In genomic region chr2:16114836-16115235, GRCh38 we compare ENCODE assay signal across 19 cellular contexts.
"Had no signal": no experiment of that assay in that cellular context is flagged by ENCODE, and none has a peak within 500 bp of the region (broad histone marks: within the 10 kb centered on the region; RNA-seq: fewer than 3 reads in every experiment).

No MANE protein-coding gene starts in this region.

- H3K4me2 ChIP-seq: smooth muscle cell had no signal

- H3K9me3 Mint-ChIP-seq: activated naive CD8-positive, alpha-beta T cell treated with anti-CD3 and anti-CD28 coated beads, Interleukin-2, amount 10 ng/mL, durations not matched to agents 7 days and 5 days; activated T-helper 1 cell treated with anti-CD3 and anti-CD28 coated beads, Interleukin-12 subunit alpha, Interleukin-12 subunit beta, Interleukin-2, Interleukin-4 antibody, amounts not matched to agents 30 ng/mL and 10 ng/mL and 1 ng/mL, durations not matched to agents 14 hours and 24 hours and 36 hours; natural killer cell had no signal

- H3K27ac ChIP-seq: coronary artery, esophagus squamous epithelium, right atrium auricular region, suprapubic skin, upper lobe of left lung had no signal

- H3K27me3 ChIP-seq: esophagus squamous epithelium, right atrium auricular region, suprapubic skin, upper lobe of left lung had no signal

- H3K9me3 ChIP-seq: esophagus squamous epithelium, right atrium auricular region, suprapubic skin, upper lobe of left lung had no signal

- H3K36me3 ChIP-seq: esophagus squamous epithelium, right atrium auricular region, suprapubic skin, upper lobe of left lung had no signal

- H3K4me1 Mint-ChIP-seq: activated naive CD8-positive, alpha-beta T cell treated with anti-CD3 and anti-CD28 coated beads, Interleukin-2, amount 10 ng/mL, durations not matched to agents 7 days and 5 days; brain; natural killer cell had no signal

- ATAC-seq: activated CD4-positive, CD25-positive, alpha-beta regulatory T cell treated with anti-CD3 and anti-CD28 coated beads, Interleukin-2, amount 50 U/mL, for 24 hours; natural killer cell; stimulated activated naive CD8-positive, alpha-beta T cell treated with anti-CD3 and anti-CD28 coated beads, Interleukin-15, Interleukin-2, amounts not matched to agents 100 U/mL and 50 U/mL, for 24 hours had no signal

- H3K36me3 Mint-ChIP-seq: activated naive CD8-positive, alpha-beta T cell treated with anti-CD3 and anti-CD28 coated beads, Interleukin-2, amount 10 ng/mL, durations not matched to agents 7 days and 5 days; brain; natural killer cell had no signal

- DNase-seq: activated CD4-positive, alpha-beta T cell treated with anti-CD3 and anti-CD28 coated beads, Interleukin-2, amount 50 U/mL, for 1 hour; activated CD8-positive, alpha-beta memory T cell treated with anti-CD3 and anti-CD28 coated beads for 24 hours; activated naive CD4-positive, alpha-beta T cell; activated naive CD8-positive, alpha-beta T cell treated with anti-CD3 and anti-CD28 coated beads, Interleukin-2, amount 10 ng/mL, durations not matched to agents 7 days and 5 days; central memory CD4-positive, alpha-beta T cell; esophagus squamous epithelium; kidney glomerular epithelial cell; natural killer cell; occipital lobe; stimulated activated naive CD8-positive, alpha-beta T cell treated with anti-CD3 and anti-CD28 coated beads, Interleukin-15, Interleukin-2, amounts not matched to agents 100 U/mL and 50 U/mL, for 24 hours; upper lobe of left lung had no signal

- H3K4me3 Mint-ChIP-seq: activated naive CD8-positive, alpha-beta T cell treated with anti-CD3 and anti-CD28 coated beads, Interleukin-2, amount 10 ng/mL, durations not matched to agents 7 days and 5 days; activated T-helper 1 cell treated with anti-CD3 and anti-CD28 coated beads, Interleukin-12 subunit alpha, Interleukin-12 subunit beta, Interleukin-2, Interleukin-4 antibody, amounts not matched to agents 30 ng/mL and 10 ng/mL and 1 ng/mL, durations not matched to agents 14 hours and 24 hours and 36 hours; natural killer cell had no signal

- H3K4me1 ChIP-seq: esophagus squamous epithelium, right atrium auricular region, suprapubic skin, upper lobe of left lung had no signal

- H3K27me3 Mint-ChIP-seq: activated naive CD8-positive, alpha-beta T cell treated with anti-CD3 and anti-CD28 coated beads, Interleukin-2, amount 10 ng/mL, durations not matched to agents 7 days and 5 days had no signal

- H3K4me3 ChIP-seq: coronary artery, esophagus squamous epithelium, lung, right atrium auricular region, smooth muscle cell, suprapubic skin, upper lobe of left lung had no signal

- H3K27ac Mint-ChIP-seq: activated naive CD8-positive, alpha-beta T cell treated with anti-CD3 and anti-CD28 coated beads, Interleukin-2, amount 10 ng/mL, durations not matched to agents 7 days and 5 days; activated T-helper 1 cell treated with anti-CD3 and anti-CD28 coated beads, Interleukin-12 subunit alpha, Interleukin-12 subunit beta, Interleukin-2, Interleukin-4 antibody, amounts not matched to agents 30 ng/mL and 10 ng/mL and 1 ng/mL, durations not matched to agents 14 hours and 24 hours and 36 hours; natural killer cell had no signal
